In genomic region chr12:130875708-130876107, GRCh38 we compare ENCODE assay signal across 8 cellular contexts. TPM values are rescaled to one million over a fixed set of nuclear protein-coding genes. Genes with fewer than 3 reads are reported as not detected.
DNase-seq lines count a peak whose midpoint lies in the region; ATAC-seq, FAIRE-seq and TF ChIP-seq lines count a peak whose summit lies in the region.
"Not testable (repeated sequence)": the region's sequence is repeated elsewhere in the genome, so short reads cannot be mapped to it uniquely, and the experiment has no call there.

No MANE protein-coding gene starts in this region.

- not testable (repeated sequence) for H3K9me3 ChIP-seq in BLaER1; HCT116 (ENCODE audit: control insufficient read depth in 1 of 2, insufficient read depth in 1 of 2, low read depth in 1 of 2, low read length in 2 of 2); Panc1 (ENCODE audit: control insufficient read depth, insufficient read depth, low read depth, low read length); HepG2 (ENCODE audit: low read length)

- H3K9me3 Mint-ChIP-seq in activated CD8-positive, alpha-beta T cell treated with anti-CD3 and anti-CD28 coated beads for 36 hours; activated naive CD4-positive, alpha-beta T cell treated with anti-CD3 and anti-CD28 coated beads for 36 hours; brain; stimulated activated effector memory CD8-positive, alpha-beta T cell treated with anti-CD3 and anti-CD28 coated beads, Interleukin-12 subunit alpha, Interleukin-12 subunit beta, amount 100 ng/mL, for 72 hours: not testable (repeated sequence)

- TF ChIP-seq POLR2A in HCT116 (IDR thresholded peaks at IDR 0.05; ENCODE audit: borderline replicate concordance, extremely low read depth, insufficient read depth, insufficient read length); HepG2 (IDR thresholded peaks at IDR 0.05; ENCODE audit: insufficient read depth in 1 of 2, low read depth in 2 of 2, low read length in 2 of 2): not testable (repeated sequence)

- H3K4me3 Mint-ChIP-seq in activated CD8-positive, alpha-beta T cell treated with anti-CD3 and anti-CD28 coated beads for 36 hours: peak overlapping the region; percentile 27
- H3K4me3 Mint-ChIP-seq in activated naive CD4-positive, alpha-beta T cell treated with anti-CD3 and anti-CD28 coated beads for 36 hours: peak overlapping the region; percentile 22
- H3K4me3 Mint-ChIP-seq in brain: peak overlapping the region in 4 of 5 experiments; percentile 5 to 74 (median 21)
- H3K4me3 Mint-ChIP-seq in stimulated activated effector memory CD8-positive, alpha-beta T cell treated with anti-CD3 and anti-CD28 coated beads, Interleukin-12 subunit alpha, Interleukin-12 subunit beta, amount 100 ng/mL, for 72 hours: not testable (repeated sequence)

- H3K9me2 ChIP-seq in HCT116 (ENCODE audit: insufficient read depth): not testable (repeated sequence)

- H3K4me3 ChIP-seq in BLaER1; HCT116 (replicated peaks in 1 of 2; ENCODE audit: low read depth in 1 of 2, low read length in 2 of 2); Panc1 (ENCODE audit: low read depth in 2 of 2, low read length in 2 of 2); HepG2 (replicated peaks in 1 of 3; ENCODE audit: insufficient read depth in 1 of 3, low read depth in 2 of 3, low read length in 3 of 3): not testable (repeated sequence)

- ATAC-seq in HCT116; Panc1; activated CD8-positive, alpha-beta T cell treated with anti-CD3 and anti-CD28 coated beads for 36 hours; HepG2; stimulated activated effector memory CD8-positive, alpha-beta T cell treated with anti-CD3 and anti-CD28 coated beads, Interleukin-12 subunit alpha, Interleukin-12 subunit beta, amount 100 ng/mL, for 72 hours: not testable (repeated sequence)

- not testable (repeated sequence) for TF ChIP-seq CTCF in HCT116 (IDR thresholded peaks at IDR 0.05 in 2 of 3, conservative IDR thresholded peaks at IDR 0.05 in 1 of 3; ENCODE audit: borderline replicate concordance in 1 of 3, insufficient read depth in 1 of 3, low read depth in 2 of 3, low read length in 2 of 3); Panc1 (IDR thresholded peaks at IDR 0.05); activated CD8-positive, alpha-beta T cell treated with anti-CD3 and anti-CD28 coated beads for 36 hours (IDR thresholded peaks at IDR 0.05); brain (conservative IDR thresholded peaks at IDR 0.05); HepG2 (CRISPR knock-in tag; IDR thresholded peaks at IDR 0.05)

- TF ChIP-seq EP300 in HepG2 (IDR thresholded peaks at IDR 0.05; ENCODE audit: low read depth in 2 of 2, low read length in 2 of 2); HepG2 (CRISPR knock-in tag; IDR thresholded peaks at IDR 0.05; ENCODE audit: borderline replicate concordance): not testable (repeated sequence)

- H4K20me1 ChIP-seq in BLaER1 (peaks cover 68% of the 10 kb centered on the region), HCT116 (ENCODE audit: insufficient read depth) (peaks cover 33% of the 10 kb centered on the region; the same call in 1 of the 2 replicates), HepG2 (ENCODE audit: insufficient read depth, low read length) (peaks cover 28% of the 10 kb centered on the region)

- H3K27me3 ChIP-seq in BLaER1; HCT116 (ENCODE audit: insufficient read depth, low read length); Panc1 (ENCODE audit: control insufficient read depth, insufficient read depth, low read length); HepG2 (ENCODE audit: control insufficient read depth in 1 of 2, insufficient read depth in 2 of 2, low read length in 2 of 2): not testable (repeated sequence)

- not testable (repeated sequence) for TF ChIP-seq RAD21 in HCT116 (IDR thresholded peaks at IDR 0.05; ENCODE audit: low read depth); HepG2 (CRISPR knock-in tag; IDR thresholded peaks at IDR 0.05)

- peaks cover 63% of the 10 kb centered on the region for H3K4me1 Mint-ChIP-seq in activated CD8-positive, alpha-beta T cell treated with anti-CD3 and anti-CD28 coated beads for 36 hours (ENCODE audit: low read depth)
- peaks cover 64% of the 10 kb centered on the region for H3K4me1 Mint-ChIP-seq in activated naive CD4-positive, alpha-beta T cell treated with anti-CD3 and anti-CD28 coated beads for 36 hours (ENCODE audit: low read depth)
- H3K4me1 Mint-ChIP-seq in brain: peaks cover 63% of the 10 kb centered on the region
- H3K4me1 Mint-ChIP-seq in stimulated activated effector memory CD8-positive, alpha-beta T cell treated with anti-CD3 and anti-CD28 coated beads, Interleukin-12 subunit alpha, Interleukin-12 subunit beta, amount 100 ng/mL, for 72 hours: peaks cover 77% of the 10 kb centered on the region

- H3K36me3 ChIP-seq in BLaER1: peaks cover 52% of the 10 kb centered on the region
- H3K36me3 ChIP-seq in HCT116 (ENCODE audit: control insufficient read depth in 1 of 2, insufficient read depth in 2 of 2, low read length in 2 of 2): peaks cover 41 to 52% of the 10 kb centered on the region in 2 experiments
- peaks cover 41% of the 10 kb centered on the region for H3K36me3 ChIP-seq in Panc1 (ENCODE audit: control insufficient read depth, insufficient read depth, low read length)
- H3K36me3 ChIP-seq in HepG2 (replicated peaks in 1 of 2; ENCODE audit: control insufficient read depth in 1 of 2, insufficient read depth in 2 of 2, low read length in 2 of 2): peaks cover 11 to 46% of the 10 kb centered on the region in 2 experiments

- WGBS in HepG2 (ENCODE audit: low lambda C conversion rate): 92% methylated on average over 11 of the region's 11 CpGs

- peak overlapping the region; percentile 90; the same call in 1 of the 2 replicates for H3K4me2 ChIP-seq in BLaER1
- not testable (repeated sequence) for H3K4me2 ChIP-seq in HCT116 (ENCODE audit: low read length); HepG2 (ENCODE audit: low read depth, low read length)

- RAD21 ChIA-PET in HCT116 (lab: Charles Lee; ENCODE audit: low non-redundant PET in 1 of 2, low total read pairs in 2 of 2, uncharacterized antibody in 2 of 2, unreplicated experiment in 2 of 2): not testable (repeated sequence)

- in situ Hi-C loops in Panc1 (cut with HindIII; ENCODE audit: low pct_unique_long_range_greater_than_20kb, low sequenced_read_pairs); HepG2 (cut with HindIII; ENCODE audit: extremely low pct_ligation_motif_present, low pct_unique_long_range_greater_than_20kb): not testable (repeated sequence)

- H3K9ac ChIP-seq in BLaER1; HCT116 (ENCODE audit: low read length); HepG2 (ENCODE audit: insufficient read depth, low read depth, low read length): not testable (repeated sequence)

- POLR2A ChIA-PET in HCT116 (lab: Charles Lee); HepG2 (lab: Yijun Ruan, JAX): not testable (repeated sequence)
- POLR2A ChIA-PET in Panc1 (lab: Charles Lee): interaction anchor here (0.6 to 0.7 kb wide), 2 partner anchors 74 to 127 kb away, joined by 3 read pairs; no protein-coding TSS in a partner anchor
- POLR2A ChIA-PET in activated CD8-positive, alpha-beta T cell treated with anti-CD3 and anti-CD28 coated beads for 36 hours (lab: Charles Lee): interaction anchor here (0.6 to 1.7 kb wide), 6 partner anchors 9 to 150 kb away, joined by 3 to 4 read pairs (median 3); no protein-coding TSS in a partner anchor

- peaks cover 55% of the 10 kb centered on the region for H3K36me3 Mint-ChIP-seq in activated CD8-positive, alpha-beta T cell treated with anti-CD3 and anti-CD28 coated beads for 36 hours (ENCODE audit: low read depth)
- H3K36me3 Mint-ChIP-seq in activated naive CD4-positive, alpha-beta T cell treated with anti-CD3 and anti-CD28 coated beads for 36 hours (ENCODE audit: low read depth): peaks cover 44% of the 10 kb centered on the region
- peaks cover 46% of the 10 kb centered on the region for H3K36me3 Mint-ChIP-seq in brain
- peaks cover 94% of the 10 kb centered on the region for H3K36me3 Mint-ChIP-seq in stimulated activated effector memory CD8-positive, alpha-beta T cell treated with anti-CD3 and anti-CD28 coated beads, Interleukin-12 subunit alpha, Interleukin-12 subunit beta, amount 100 ng/mL, for 72 hours

- not testable (repeated sequence) for FAIRE-seq in HepG2 (lab: Jason Lieb, UNC)

- intact Hi-C loops in HCT116 (cut with micrococcal nuclease); Panc1 (cut with micrococcal nuclease; ENCODE audit: unreplicated experiment); activated CD8-positive, alpha-beta T cell treated with anti-CD3 and anti-CD28 coated beads for 36 hours (cut with micrococcal nuclease); activated naive CD4-positive, alpha-beta T cell treated with anti-CD3 and anti-CD28 coated beads for 36 hours (cut with micrococcal nuclease); HepG2 (cut with micrococcal nuclease; ENCODE audit: unreplicated experiment): not testable (repeated sequence)

- BruUV-seq in HCT116 (replicated peaks; lab: Mats Ljungman, UMichigan) (TSS peak; percentile 4), Panc1 (replicated peaks; lab: Mats Ljungman, UMichigan) (TSS peak; percentile 46), HepG2 (replicated peaks; lab: Mats Ljungman, UMichigan) (TSS peak; percentile 6)

- not testable (repeated sequence) for H2AFZ ChIP-seq in HCT116 (ENCODE audit: low read depth, low read length, poor library complexity, severe bottlenecking); HepG2 (ENCODE audit: low read length)

- H3K27ac ChIP-seq in BLaER1; HCT116 (ENCODE audit: low read depth, low read length); Panc1 (ENCODE audit: low read length); HepG2 (ENCODE audit: extremely low read length, insufficient read depth, low read length): not testable (repeated sequence)

- not testable (repeated sequence) for DNase-seq in HCT116 (ENCODE audit: low read depth, low spot score); Panc1 (ENCODE audit: low read depth, low spot score); activated CD8-positive, alpha-beta T cell treated with anti-CD3 and anti-CD28 coated beads for 36 hours; activated naive CD4-positive, alpha-beta T cell treated with anti-CD3 and anti-CD28 coated beads for 36 hours; HepG2 (ENCODE audit: low spot score); stimulated activated effector memory CD8-positive, alpha-beta T cell treated with anti-CD3 and anti-CD28 coated beads, Interleukin-12 subunit alpha, Interleukin-12 subunit beta, amount 100 ng/mL, for 72 hours (ENCODE audit: low spot score in 2 of 2)

- not testable (repeated sequence) for H3K27me3 Mint-ChIP-seq in activated CD8-positive, alpha-beta T cell treated with anti-CD3 and anti-CD28 coated beads for 36 hours; activated naive CD4-positive, alpha-beta T cell treated with anti-CD3 and anti-CD28 coated beads for 36 hours (ENCODE audit: low read depth); brain

- peaks cover 82% of the 10 kb centered on the region for H3K4me1 ChIP-seq in BLaER1
- peaks cover 5 to 17% of the 10 kb centered on the region in 2 experiments; a peak in 3 of 4 replicates for H3K4me1 ChIP-seq in HCT116 (ENCODE audit: control insufficient read depth in 1 of 2, insufficient read depth in 2 of 2, low read length in 2 of 2)
- H3K4me1 ChIP-seq in Panc1 (ENCODE audit: control insufficient read depth, insufficient read depth, low read length): peaks cover 38% of the 10 kb centered on the region
- H3K4me1 ChIP-seq in HepG2 (ENCODE audit: insufficient read depth, low read length): peaks cover 79% of the 10 kb centered on the region

- peak overlapping the region; percentile 18 for H3K27ac Mint-ChIP-seq in activated CD8-positive, alpha-beta T cell treated with anti-CD3 and anti-CD28 coated beads for 36 hours
- H3K27ac Mint-ChIP-seq in activated naive CD4-positive, alpha-beta T cell treated with anti-CD3 and anti-CD28 coated beads for 36 hours: not testable (repeated sequence)
- H3K27ac Mint-ChIP-seq in brain: peak overlapping the region in 1 of 5 experiments; percentile 27
- peak overlapping the region; percentile 70 for H3K27ac Mint-ChIP-seq in stimulated activated effector memory CD8-positive, alpha-beta T cell treated with anti-CD3 and anti-CD28 coated beads, Interleukin-12 subunit alpha, Interleukin-12 subunit beta, amount 100 ng/mL, for 72 hours

- CTCF ChIA-PET in HCT116 (lab: Charles Lee); Panc1 (lab: Charles Lee); activated naive CD4-positive, alpha-beta T cell treated with anti-CD3 and anti-CD28 coated beads for 36 hours (lab: Charles Lee); HepG2 (lab: Yijun Ruan, JAX; ENCODE audit: low intra/inter-chr PET ratio, low total read pairs): not testable (repeated sequence)
- CTCF ChIA-PET in activated CD8-positive, alpha-beta T cell treated with anti-CD3 and anti-CD28 coated beads for 36 hours (lab: Charles Lee): interaction anchor here (1.6 kb wide), 1 partner anchor 50 kb away, joined by 5 read pairs; no protein-coding TSS in a partner anchor

- H3K79me2 ChIP-seq in HCT116 (ENCODE audit: insufficient read depth, low read length) (peaks cover 50% of the 10 kb centered on the region), HepG2 (ENCODE audit: insufficient read depth, low read length) (peaks cover 22% of the 10 kb centered on the region)

RNA-seq across cellular contexts. Expression of gene RAN, which starts 3.8 kb away (rescaled TPM):
- 1,420 TPM for total RNA-seq in HCT116 (2021; ENCODE audit: unreplicated experiment)
- polyA plus RNA-seq in HCT116 (2012): 1,293 and 1,596 TPM in 2 replicates
- 1,193 TPM for total RNA-seq in Panc1 (2021; ENCODE audit: unreplicated experiment)
- 933 TPM for polyA plus RNA-seq in Panc1 (2012; ENCODE audit: insufficient read length)
- total RNA-seq in activated CD8-positive, alpha-beta T cell treated with anti-CD3 and anti-CD28 coated beads for 36 hours: 1,000 to 10,000 TPM; 2,177 to 2,247 TPM
- total RNA-seq in activated naive CD4-positive, alpha-beta T cell treated with anti-CD3 and anti-CD28 coated beads for 36 hours: 1,000 to 10,000 TPM; 2,370 to 2,418 TPM
- polyA plus RNA-seq in brain (ENCODE audit: insufficient read depth, low read depth, low replicate concordance): 509 TPM
- 1,630 and 2,526 TPM in 2 replicates for total RNA-seq in HepG2 (2016; rRNA removed; fragmentation: Illumina TruSeq; extraction: Trizol)
- total RNA-seq in HepG2 (2016; cell fraction: cytosol; rRNA removed; fragmentation: Illumina TruSeq; extraction: Trizol; ENCODE audit: low read depth): 453 and 456 TPM in 2 replicates
- total RNA-seq in HepG2 (2016; cell fraction: insoluble cytoplasmic fraction; rRNA removed; fragmentation: Illumina TruSeq; extraction: Trizol): 1,637 and 2,557 TPM in 2 replicates
- total RNA-seq in HepG2 (2016; cell fraction: membrane; rRNA removed; fragmentation: Illumina TruSeq; extraction: Trizol): 837 and 870 TPM in 2 replicates
- total RNA-seq in HepG2 (2016; cell fraction: nucleus; rRNA removed; fragmentation: Illumina TruSeq; extraction: Trizol): 527 and 560 TPM in 2 replicates
- 996 and 1,335 TPM in 2 replicates for polyA plus RNA-seq in HepG2 (2011; rRNA removed)
- 979 and 1,087 TPM in 2 replicates for polyA plus RNA-seq in HepG2 (2011; cell fraction: cytosol; rRNA removed)
- 385 and 550 TPM in 2 replicates for polyA plus RNA-seq in HepG2 (2011; cell fraction: nucleus; rRNA removed)
- 1,088 and 1,104 TPM in 2 replicates for polyA plus RNA-seq in HepG2 (2012)
- 580 and 585 TPM in 2 replicates for polyA plus RNA-seq in HepG2 (2016; cell fraction: cytosol; fragmentation: Illumina TruSeq; extraction: Trizol; ENCODE audit: low read depth)
- 2,503 and 2,588 TPM in 2 replicates for polyA plus RNA-seq in HepG2 (2016; cell fraction: insoluble cytoplasmic fraction; fragmentation: Illumina TruSeq; extraction: Trizol; ENCODE audit: low read depth)
- 756 and 768 TPM in 2 replicates for polyA plus RNA-seq in HepG2 (2016; cell fraction: membrane; fragmentation: Illumina TruSeq; extraction: Trizol; ENCODE audit: low read depth)
- 908 and 932 TPM in 2 replicates for polyA plus RNA-seq in HepG2 (2016; cell fraction: nucleus; fragmentation: Illumina TruSeq; extraction: Trizol; ENCODE audit: insufficient read depth, low read depth)
- 405 and 954 TPM in 2 replicates for polyA minus RNA-seq in HepG2 (2011; rRNA and poly(A)+ RNA removed; ENCODE audit: low replicate concordance)
- 424 and 441 TPM in 2 replicates for polyA minus RNA-seq in HepG2 (2011; cell fraction: cytosol; rRNA and poly(A)+ RNA removed)
- 138 and 202 TPM in 2 replicates for polyA minus RNA-seq in HepG2 (2011; cell fraction: nucleus; rRNA and poly(A)+ RNA removed)

RNA-seq across cellular contexts. Expression of gene STX2, which starts 36.7 kb away (rescaled TPM):
- 19.2 TPM for total RNA-seq in HCT116 (2021; ENCODE audit: unreplicated experiment)
- 8.7 and 11.7 TPM in 2 replicates for polyA plus RNA-seq in HCT116 (2012)
- 34.0 TPM for total RNA-seq in Panc1 (2021; ENCODE audit: unreplicated experiment)
- 21.7 TPM for polyA plus RNA-seq in Panc1 (2012; ENCODE audit: insufficient read length)
- 10 to 100 TPM; 11.8 to 12.4 TPM for total RNA-seq in activated CD8-positive, alpha-beta T cell treated with anti-CD3 and anti-CD28 coated beads for 36 hours
- 10 to 100 TPM; 10.8 to 13.6 TPM for total RNA-seq in activated naive CD4-positive, alpha-beta T cell treated with anti-CD3 and anti-CD28 coated beads for 36 hours
- polyA plus RNA-seq in brain (ENCODE audit: insufficient read depth, low read depth, low replicate concordance): 10.4 TPM
- total RNA-seq in HepG2 (2016; rRNA removed; fragmentation: Illumina TruSeq; extraction: Trizol): 12.4 and 13.4 TPM in 2 replicates
- total RNA-seq in HepG2 (2016; cell fraction: cytosol; rRNA removed; fragmentation: Illumina TruSeq; extraction: Trizol; ENCODE audit: low read depth): 10.3 and 12.4 TPM in 2 replicates
- 11.7 and 13.3 TPM in 2 replicates for total RNA-seq in HepG2 (2016; cell fraction: insoluble cytoplasmic fraction; rRNA removed; fragmentation: Illumina TruSeq; extraction: Trizol)
- 17.4 and 19.2 TPM in 2 replicates for total RNA-seq in HepG2 (2016; cell fraction: membrane; rRNA removed; fragmentation: Illumina TruSeq; extraction: Trizol)
- 9.3 and 11.7 TPM in 2 replicates for total RNA-seq in HepG2 (2016; cell fraction: nucleus; rRNA removed; fragmentation: Illumina TruSeq; extraction: Trizol)
- 22.8 and 25.1 TPM in 2 replicates for polyA plus RNA-seq in HepG2 (2011; rRNA removed)
- polyA plus RNA-seq in HepG2 (2011; cell fraction: cytosol; rRNA removed): 9.8 and 15.2 TPM in 2 replicates
- 35.1 and 44.2 TPM in 2 replicates for polyA plus RNA-seq in HepG2 (2011; cell fraction: nucleus; rRNA removed)
- polyA plus RNA-seq in HepG2 (2012): 13.4 and 16.2 TPM in 2 replicates
- polyA plus RNA-seq in HepG2 (2016; cell fraction: cytosol; fragmentation: Illumina TruSeq; extraction: Trizol; ENCODE audit: low read depth): 8.3 and 10.5 TPM in 2 replicates
- 13.2 and 13.7 TPM in 2 replicates for polyA plus RNA-seq in HepG2 (2016; cell fraction: insoluble cytoplasmic fraction; fragmentation: Illumina TruSeq; extraction: Trizol; ENCODE audit: low read depth)
- 14.0 and 15.0 TPM in 2 replicates for polyA plus RNA-seq in HepG2 (2016; cell fraction: membrane; fragmentation: Illumina TruSeq; extraction: Trizol; ENCODE audit: low read depth)
- 18.7 and 22.3 TPM in 2 replicates for polyA plus RNA-seq in HepG2 (2016; cell fraction: nucleus; fragmentation: Illumina TruSeq; extraction: Trizol; ENCODE audit: insufficient read depth, low read depth)
- polyA minus RNA-seq in HepG2 (2011; rRNA and poly(A)+ RNA removed; ENCODE audit: low replicate concordance): 8.4 and 9.4 TPM in 2 replicates
- polyA minus RNA-seq in HepG2 (2011; cell fraction: cytosol; rRNA and poly(A)+ RNA removed): 7.5 and 8.7 TPM in 2 replicates
- polyA minus RNA-seq in HepG2 (2011; cell fraction: nucleus; rRNA and poly(A)+ RNA removed): 19.6 and 26.2 TPM in 2 replicates
